Comparison of ENCODE assay signal across 1 cellular context in the genomic region with DNA sequence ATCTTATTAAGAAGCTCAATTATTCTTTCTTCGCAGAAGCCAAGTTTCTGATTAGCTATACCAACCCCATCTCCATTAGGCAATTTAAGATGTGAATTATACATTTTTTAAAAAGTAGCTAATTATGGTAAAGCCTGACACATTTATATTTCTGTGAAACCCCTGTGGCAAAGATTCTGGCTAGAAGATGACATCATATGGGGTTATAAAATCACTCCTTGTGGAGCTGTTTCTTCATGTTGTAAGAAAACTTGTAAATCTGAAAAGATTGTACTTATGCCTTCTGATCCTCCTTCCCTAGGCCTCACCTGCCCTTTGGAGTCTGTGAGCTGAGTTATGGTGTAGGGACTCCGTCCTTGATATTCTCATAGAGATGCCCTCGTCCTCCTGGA.
TF ChIP-seq lines count a peak whose summit lies in the region.

No MANE protein-coding gene starts in this region.

TF ChIP-seq in GM23338, 12 proteins besides CTCF, POLR2A, EP300 and RAD21 (continued from another document):
- TF ChIP-seq CREB1 (CRISPR knock-in tag; IDR thresholded peaks at IDR 0.05; ENCODE audit: low read depth) (no peak), POLR2AphosphoS5 (IDR thresholded peaks at IDR 0.05; ENCODE audit: low read depth) (no peak)
